Comparison of ENCODE assay signal across 1 cellular context in the genomic region with DNA sequence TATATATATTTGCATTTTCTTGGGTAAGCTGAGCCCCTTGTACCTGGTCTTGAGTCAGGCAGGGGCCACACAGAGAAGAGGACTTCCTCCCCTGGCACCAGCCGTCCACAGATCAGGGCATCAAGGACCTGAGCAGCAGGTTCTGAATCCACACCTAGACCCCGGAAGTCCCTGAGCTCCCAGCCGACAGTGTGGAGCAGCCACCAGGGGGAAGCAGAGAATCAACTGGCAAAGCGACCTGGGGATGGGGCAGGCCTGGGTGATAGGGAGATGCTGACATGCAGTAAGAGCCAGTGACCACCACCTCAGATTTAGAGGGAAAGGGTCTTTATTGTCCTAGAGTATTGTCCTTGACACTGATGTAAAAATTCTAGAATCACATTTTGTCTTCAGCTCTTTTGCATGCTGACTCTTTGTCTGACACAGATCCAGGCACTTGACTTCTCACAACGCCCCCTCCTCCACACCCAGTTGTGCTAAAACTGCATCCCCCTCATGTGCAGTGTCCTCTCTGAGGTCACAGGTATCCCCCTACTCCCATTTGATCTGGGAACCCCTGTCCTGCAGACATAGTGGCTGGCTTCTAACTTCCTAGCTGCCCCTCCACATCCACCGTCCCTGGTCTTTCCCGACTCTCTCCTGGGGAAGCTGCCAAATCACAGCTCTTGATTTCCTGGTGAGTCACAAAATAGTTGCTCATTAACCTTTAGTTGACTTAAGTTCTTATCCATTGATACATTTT.
A peak's percentile ranks its signal among the peaks of the same experiment; 100 is the strongest.
TF ChIP-seq lines count a peak whose summit lies in the region.

No MANE protein-coding gene starts in this region.

TF ChIP-seq in K562, 482 proteins besides CTCF, POLR2A, EP300 and RAD21 (continued from another document and continues in another):
- TF ChIP-seq RB1 (IDR thresholded peaks at IDR 0.05; ENCODE audit: low read depth) (peak; percentile 91), ZNF79 (CRISPR knock-in tag; IDR thresholded peaks at IDR 0.05; ENCODE audit: low read depth) (no peak), CBFA2T3 (IDR thresholded peaks at IDR 0.05) (no peak), MEIS2 (IDR thresholded peaks at IDR 0.05; ENCODE audit: partially characterized antibody) (no peak), MCM3 (IDR thresholded peaks at IDR 0.05) (no peak), ZNF444 (CRISPR knock-in tag; IDR thresholded peaks at IDR 0.05) (no peak), ZNF311 (CRISPR knock-in tag; IDR thresholded peaks at IDR 0.05) (no peak), CBX2 (IDR thresholded peaks at IDR 0.05; ENCODE audit: insufficient read depth, low read length, poor library complexity, severe bottlenecking) (no peak), ESRRB (CRISPR knock-in tag; IDR thresholded peaks at IDR 0.05; ENCODE audit: borderline replicate concordance) (0 out of 2 replicates have a peak, but pooled peaks have one; percentile 17), RFX1 (IDR thresholded peaks at IDR 0.05) (no peak), ELF2 (CRISPR knock-in tag; IDR thresholded peaks at IDR 0.05) (no peak), MYBL2 (IDR thresholded peaks at IDR 0.05; ENCODE audit: low read depth) (no peak), MYBL2 (CRISPR knock-in tag; IDR thresholded peaks at IDR 0.05; ENCODE audit: borderline replicate concordance) (no peak), HDAC8 (tag; IDR thresholded peaks at IDR 0.05) (no peak), KLF1 (tag; IDR thresholded peaks at IDR 0.05) (peak; percentile 79), DNMT1 (IDR thresholded peaks at IDR 0.05) (no peak), C11orf30 (IDR thresholded peaks at IDR 0.05; ENCODE audit: low read depth) (peak; percentile 44; the same call in 1 of the 2 replicates), ZFX (CRISPR knock-in tag; IDR thresholded peaks at IDR 0.05) (no peak), CREB1 (IDR thresholded peaks at IDR 0.05) (peak; percentile 38; the same call in 1 of the 2 replicates), CREB1 (CRISPR knock-in tag; IDR thresholded peaks at IDR 0.05) (no peak), BRF1 (IDR thresholded peaks at IDR 0.05; ENCODE audit: borderline replicate concordance, extremely low read depth, insufficient read length) (no peak), HCFC1 (IDR thresholded peaks at IDR 0.05; ENCODE audit: low read depth, low read length) (peak; percentile 67), THRAP3 (IDR thresholded peaks at IDR 0.05; ENCODE audit: borderline replicate concordance) (no peak), NCOA6 (IDR thresholded peaks at IDR 0.05) (no peak), ZNF583 (CRISPR knock-in tag; IDR thresholded peaks at IDR 0.05) (no peak), ZC3H8 (IDR thresholded peaks at IDR 0.05) (no peak), CBX3 (IDR thresholded peaks at IDR 0.05; ENCODE audit: borderline replicate concordance in 1 of 2, low read length in 2 of 2) (peak in 1 of 2 experiments; percentile 87; a peak in 1 of 3 replicates), JUND (IDR thresholded peaks at IDR 0.05; ENCODE audit: borderline replicate concordance, low read depth, low read length) (peak; percentile 86), JUND (tag; IDR thresholded peaks at IDR 0.05; ENCODE audit: borderline replicate concordance, low read depth, low read length) (no peak), BRD9 (IDR thresholded peaks at IDR 0.05; ENCODE audit: low read depth, partially characterized antibody) (no peak), STAG1 (CRISPR knock-in tag; IDR thresholded peaks at IDR 0.05; ENCODE audit: borderline replicate concordance) (no peak)
- TF ChIP-seq, protein P1, sequence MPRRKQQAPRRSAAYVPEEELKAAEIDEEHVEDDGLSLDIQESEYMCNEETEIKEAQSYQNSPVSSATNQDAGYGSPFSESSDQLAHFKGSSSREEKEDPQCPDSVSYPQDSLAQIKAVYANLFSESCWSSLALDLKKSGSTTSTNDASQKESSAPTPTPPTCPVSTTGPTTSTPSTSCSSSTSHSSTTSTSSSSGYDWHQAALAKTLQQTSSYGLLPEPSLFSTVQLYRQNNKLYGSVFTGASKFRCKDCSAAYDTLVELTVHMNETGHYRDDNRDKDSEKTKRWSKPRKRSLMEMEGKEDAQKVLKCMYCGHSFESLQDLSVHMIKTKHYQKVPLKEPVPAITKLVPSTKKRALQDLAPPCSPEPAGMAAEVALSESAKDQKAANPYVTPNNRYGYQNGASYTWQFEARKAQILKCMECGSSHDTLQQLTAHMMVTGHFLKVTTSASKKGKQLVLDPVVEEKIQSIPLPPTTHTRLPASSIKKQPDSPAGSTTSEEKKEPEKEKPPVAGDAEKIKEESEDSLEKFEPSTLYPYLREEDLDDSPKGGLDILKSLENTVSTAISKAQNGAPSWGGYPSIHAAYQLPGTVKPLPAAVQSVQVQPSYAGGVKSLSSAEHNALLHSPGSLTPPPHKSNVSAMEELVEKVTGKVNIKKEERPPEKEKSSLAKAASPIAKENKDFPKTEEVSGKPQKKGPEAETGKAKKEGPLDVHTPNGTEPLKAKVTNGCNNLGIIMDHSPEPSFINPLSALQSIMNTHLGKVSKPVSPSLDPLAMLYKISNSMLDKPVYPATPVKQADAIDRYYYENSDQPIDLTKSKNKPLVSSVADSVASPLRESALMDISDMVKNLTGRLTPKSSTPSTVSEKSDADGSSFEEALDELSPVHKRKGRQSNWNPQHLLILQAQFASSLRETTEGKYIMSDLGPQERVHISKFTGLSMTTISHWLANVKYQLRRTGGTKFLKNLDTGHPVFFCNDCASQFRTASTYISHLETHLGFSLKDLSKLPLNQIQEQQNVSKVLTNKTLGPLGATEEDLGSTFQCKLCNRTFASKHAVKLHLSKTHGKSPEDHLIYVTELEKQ (CRISPR knock-in tag; IDR thresholded peaks at IDR 0.05) = no peak
- TF ChIP-seq, protein P2, sequence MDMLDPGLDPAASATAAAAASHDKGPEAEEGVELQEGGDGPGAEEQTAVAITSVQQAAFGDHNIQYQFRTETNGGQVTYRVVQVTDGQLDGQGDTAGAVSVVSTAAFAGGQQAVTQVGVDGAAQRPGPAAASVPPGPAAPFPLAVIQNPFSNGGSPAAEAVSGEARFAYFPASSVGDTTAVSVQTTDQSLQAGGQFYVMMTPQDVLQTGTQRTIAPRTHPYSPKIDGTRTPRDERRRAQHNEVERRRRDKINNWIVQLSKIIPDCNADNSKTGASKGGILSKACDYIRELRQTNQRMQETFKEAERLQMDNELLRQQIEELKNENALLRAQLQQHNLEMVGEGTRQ (CRISPR knock-in tag; IDR thresholded peaks at IDR 0.05) = peak; percentile 42
- TF ChIP-seq, protein P3, sequence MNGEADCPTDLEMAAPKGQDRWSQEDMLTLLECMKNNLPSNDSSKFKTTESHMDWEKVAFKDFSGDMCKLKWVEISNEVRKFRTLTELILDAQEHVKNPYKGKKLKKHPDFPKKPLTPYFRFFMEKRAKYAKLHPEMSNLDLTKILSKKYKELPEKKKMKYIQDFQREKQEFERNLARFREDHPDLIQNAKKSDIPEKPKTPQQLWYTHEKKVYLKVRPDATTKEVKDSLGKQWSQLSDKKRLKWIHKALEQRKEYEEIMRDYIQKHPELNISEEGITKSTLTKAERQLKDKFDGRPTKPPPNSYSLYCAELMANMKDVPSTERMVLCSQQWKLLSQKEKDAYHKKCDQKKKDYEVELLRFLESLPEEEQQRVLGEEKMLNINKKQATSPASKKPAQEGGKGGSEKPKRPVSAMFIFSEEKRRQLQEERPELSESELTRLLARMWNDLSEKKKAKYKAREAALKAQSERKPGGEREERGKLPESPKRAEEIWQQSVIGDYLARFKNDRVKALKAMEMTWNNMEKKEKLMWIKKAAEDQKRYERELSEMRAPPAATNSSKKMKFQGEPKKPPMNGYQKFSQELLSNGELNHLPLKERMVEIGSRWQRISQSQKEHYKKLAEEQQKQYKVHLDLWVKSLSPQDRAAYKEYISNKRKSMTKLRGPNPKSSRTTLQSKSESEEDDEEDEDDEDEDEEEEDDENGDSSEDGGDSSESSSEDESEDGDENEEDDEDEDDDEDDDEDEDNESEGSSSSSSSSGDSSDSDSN (IDR thresholded peaks at IDR 0.05; ENCODE audit: borderline replicate concordance in 1 of 2, low read depth in 2 of 2, low read length in 2 of 2) = 0 out of 4 replicates have a peak, but pooled peaks of 1 of the 2 experiments have one; percentile 48
- TF ChIP-seq, protein P4, sequence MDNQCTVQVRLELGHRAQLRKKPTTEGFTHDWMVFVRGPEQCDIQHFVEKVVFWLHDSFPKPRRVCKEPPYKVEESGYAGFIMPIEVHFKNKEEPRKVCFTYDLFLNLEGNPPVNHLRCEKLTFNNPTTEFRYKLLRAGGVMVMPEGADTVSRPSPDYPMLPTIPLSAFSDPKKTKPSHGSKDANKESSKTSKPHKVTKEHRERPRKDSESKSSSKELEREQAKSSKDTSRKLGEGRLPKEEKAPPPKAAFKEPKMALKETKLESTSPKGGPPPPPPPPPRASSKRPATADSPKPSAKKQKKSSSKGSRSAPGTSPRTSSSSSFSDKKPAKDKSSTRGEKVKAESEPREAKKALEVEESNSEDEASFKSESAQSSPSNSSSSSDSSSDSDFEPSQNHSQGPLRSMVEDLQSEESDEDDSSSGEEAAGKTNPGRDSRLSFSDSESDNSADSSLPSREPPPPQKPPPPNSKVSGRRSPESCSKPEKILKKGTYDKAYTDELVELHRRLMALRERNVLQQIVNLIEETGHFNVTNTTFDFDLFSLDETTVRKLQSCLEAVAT (IDR thresholded peaks at IDR 0.05) = no peak
- TF ChIP-seq, protein P5, sequence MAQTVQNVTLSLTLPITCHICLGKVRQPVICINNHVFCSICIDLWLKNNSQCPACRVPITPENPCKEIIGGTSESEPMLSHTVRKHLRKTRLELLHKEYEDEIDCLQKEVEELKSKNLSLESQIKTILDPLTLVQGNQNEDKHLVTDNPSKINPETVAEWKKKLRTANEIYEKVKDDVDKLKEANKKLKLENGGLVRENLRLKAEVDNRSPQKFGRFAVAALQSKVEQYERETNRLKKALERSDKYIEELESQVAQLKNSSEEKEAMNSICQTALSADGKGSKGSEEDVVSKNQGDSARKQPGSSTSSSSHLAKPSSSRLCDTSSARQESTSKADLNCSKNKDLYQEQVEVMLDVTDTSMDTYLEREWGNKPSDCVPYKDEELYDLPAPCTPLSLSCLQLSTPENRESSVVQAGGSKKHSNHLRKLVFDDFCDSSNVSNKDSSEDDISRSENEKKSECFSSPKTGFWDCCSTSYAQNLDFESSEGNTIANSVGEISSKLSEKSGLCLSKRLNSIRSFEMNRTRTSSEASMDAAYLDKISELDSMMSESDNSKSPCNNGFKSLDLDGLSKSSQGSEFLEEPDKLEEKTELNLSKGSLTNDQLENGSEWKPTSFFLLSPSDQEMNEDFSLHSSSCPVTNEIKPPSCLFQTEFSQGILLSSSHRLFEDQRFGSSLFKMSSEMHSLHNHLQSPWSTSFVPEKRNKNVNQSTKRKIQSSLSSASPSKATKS (CRISPR knock-in tag; IDR thresholded peaks at IDR 0.05) = no peak; the same call in 1 of the 2 replicates
- TF ChIP-seq, protein P6, sequence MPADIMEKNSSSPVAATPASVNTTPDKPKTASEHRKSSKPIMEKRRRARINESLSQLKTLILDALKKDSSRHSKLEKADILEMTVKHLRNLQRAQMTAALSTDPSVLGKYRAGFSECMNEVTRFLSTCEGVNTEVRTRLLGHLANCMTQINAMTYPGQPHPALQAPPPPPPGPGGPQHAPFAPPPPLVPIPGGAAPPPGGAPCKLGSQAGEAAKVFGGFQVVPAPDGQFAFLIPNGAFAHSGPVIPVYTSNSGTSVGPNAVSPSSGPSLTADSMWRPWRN (IDR thresholded peaks at IDR 0.05; ENCODE audit: low read depth) = no peak
- TF ChIP-seq, protein P7, sequence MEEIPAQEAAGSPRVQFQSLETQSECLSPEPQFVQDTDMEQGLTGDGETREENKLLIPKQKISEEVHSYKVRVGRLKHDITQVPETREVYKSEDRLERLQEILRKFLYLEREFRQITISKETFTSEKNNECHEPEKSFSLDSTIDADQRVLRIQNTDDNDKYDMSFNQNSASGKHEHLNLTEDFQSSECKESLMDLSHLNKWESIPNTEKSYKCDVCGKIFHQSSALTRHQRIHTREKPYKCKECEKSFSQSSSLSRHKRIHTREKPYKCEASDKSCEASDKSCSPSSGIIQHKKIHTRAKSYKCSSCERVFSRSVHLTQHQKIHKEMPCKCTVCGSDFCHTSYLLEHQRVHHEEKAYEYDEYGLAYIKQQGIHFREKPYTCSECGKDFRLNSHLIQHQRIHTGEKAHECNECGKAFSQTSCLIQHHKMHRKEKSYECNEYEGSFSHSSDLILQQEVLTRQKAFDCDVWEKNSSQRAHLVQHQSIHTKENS (CRISPR knock-in tag; IDR thresholded peaks at IDR 0.05) = 0 out of 2 replicates have a peak, but pooled peaks have one; percentile 80
- TF ChIP-seq, protein P8, sequence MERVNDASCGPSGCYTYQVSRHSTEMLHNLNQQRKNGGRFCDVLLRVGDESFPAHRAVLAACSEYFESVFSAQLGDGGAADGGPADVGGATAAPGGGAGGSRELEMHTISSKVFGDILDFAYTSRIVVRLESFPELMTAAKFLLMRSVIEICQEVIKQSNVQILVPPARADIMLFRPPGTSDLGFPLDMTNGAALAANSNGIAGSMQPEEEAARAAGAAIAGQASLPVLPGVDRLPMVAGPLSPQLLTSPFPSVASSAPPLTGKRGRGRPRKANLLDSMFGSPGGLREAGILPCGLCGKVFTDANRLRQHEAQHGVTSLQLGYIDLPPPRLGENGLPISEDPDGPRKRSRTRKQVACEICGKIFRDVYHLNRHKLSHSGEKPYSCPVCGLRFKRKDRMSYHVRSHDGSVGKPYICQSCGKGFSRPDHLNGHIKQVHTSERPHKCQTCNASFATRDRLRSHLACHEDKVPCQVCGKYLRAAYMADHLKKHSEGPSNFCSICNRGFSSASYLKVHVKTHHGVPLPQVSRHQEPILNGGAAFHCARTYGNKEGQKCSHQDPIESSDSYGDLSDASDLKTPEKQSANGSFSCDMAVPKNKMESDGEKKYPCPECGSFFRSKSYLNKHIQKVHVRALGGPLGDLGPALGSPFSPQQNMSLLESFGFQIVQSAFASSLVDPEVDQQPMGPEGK (CRISPR knock-in tag; IDR thresholded peaks at IDR 0.05; ENCODE audit: borderline replicate concordance) = no peak
- TF ChIP-seq, protein P9, sequence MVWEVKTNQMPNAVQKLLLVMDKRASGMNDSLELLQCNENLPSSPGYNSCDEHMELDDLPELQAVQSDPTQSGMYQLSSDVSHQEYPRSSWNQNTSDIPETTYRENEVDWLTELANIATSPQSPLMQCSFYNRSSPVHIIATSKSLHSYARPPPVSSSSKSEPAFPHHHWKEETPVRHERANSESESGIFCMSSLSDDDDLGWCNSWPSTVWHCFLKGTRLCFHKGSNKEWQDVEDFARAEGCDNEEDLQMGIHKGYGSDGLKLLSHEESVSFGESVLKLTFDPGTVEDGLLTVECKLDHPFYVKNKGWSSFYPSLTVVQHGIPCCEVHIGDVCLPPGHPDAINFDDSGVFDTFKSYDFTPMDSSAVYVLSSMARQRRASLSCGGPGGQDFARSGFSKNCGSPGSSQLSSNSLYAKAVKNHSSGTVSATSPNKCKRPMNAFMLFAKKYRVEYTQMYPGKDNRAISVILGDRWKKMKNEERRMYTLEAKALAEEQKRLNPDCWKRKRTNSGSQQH (CRISPR knock-in tag; IDR thresholded peaks at IDR 0.05) = no peak
- TF ChIP-seq, protein P10, sequence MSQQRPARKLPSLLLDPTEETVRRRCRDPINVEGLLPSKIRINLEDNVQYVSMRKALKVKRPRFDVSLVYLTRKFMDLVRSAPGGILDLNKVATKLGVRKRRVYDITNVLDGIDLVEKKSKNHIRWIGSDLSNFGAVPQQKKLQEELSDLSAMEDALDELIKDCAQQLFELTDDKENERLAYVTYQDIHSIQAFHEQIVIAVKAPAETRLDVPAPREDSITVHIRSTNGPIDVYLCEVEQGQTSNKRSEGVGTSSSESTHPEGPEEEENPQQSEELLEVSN (IDR thresholded peaks at IDR 0.05; ENCODE audit: borderline replicate concordance in 1 of 2, extremely low read depth in 1 of 2, insufficient read depth in 1 of 2, insufficient read length in 1 of 2, low read depth in 1 of 2, low read length in 1 of 2, poor library complexity in 1 of 2, severe bottlenecking in 1 of 2) = no peak
